In genomic region chr3:29353807-29354206, GRCh38 we compare ENCODE assay signal across 26 cellular contexts.
A peak's percentile ranks its signal among the peaks of the same experiment; 100 is the strongest.
DNase-seq lines count a peak whose midpoint lies in the region; ATAC-seq and TF ChIP-seq lines count a peak whose summit lies in the region.
"Had no signal": no experiment of that assay in that cellular context is flagged by ENCODE, and none has a peak within 500 bp of the region (broad histone marks: within the 10 kb centered on the region; RNA-seq: fewer than 3 reads in every experiment).

No MANE protein-coding gene starts in this region.

- H3K27me3 Mint-ChIP-seq in natural killer cell (ENCODE audit: low read depth in 2 of 2) (no peaks in the 10 kb centered on the region), progenitor cell of endocrine pancreas (no peaks in the 10 kb centered on the region)
- H3K27me3 Mint-ChIP-seq in natural killer cell treated with Interleukin-12 subunit alpha and Interleukin-12 subunit beta and Interleukin-15 and Interleukin-18, amount 100 ng/mL, for 72 hours, result no peaks in the 10 kb centered on the region
- H3K27me3 Mint-ChIP-seq in stimulated activated naive CD8-positive, alpha-beta T cell treated with anti-CD3 and anti-CD28 coated beads, Interleukin-15, amount 100 ng/mL, for 72 hours, result no peaks in the 10 kb centered on the region
- H3K27me3 Mint-ChIP-seq: activated naive CD4-positive, alpha-beta T cell treated with anti-CD3 and anti-CD28 coated beads, Interleukin-2, amount 50 U/mL, for 24 hours; brain; effector memory CD8-positive, alpha-beta T cell; IgD-negative memory B cell had no signal

- H3K4me1 ChIP-seq in fibroblast of lung (ENCODE audit: control insufficient read depth, extremely low read depth, insufficient read depth, low read length), result no peaks in the 10 kb centered on the region

- H3K4me3 Mint-ChIP-seq in natural killer cell (peak overlapping the region; percentile 53), progenitor cell of endocrine pancreas (ENCODE audit: low read depth) (no peak overlapping the region)
- no peak overlapping the region for H3K4me3 Mint-ChIP-seq in natural killer cell treated with Interleukin-12 subunit alpha and Interleukin-12 subunit beta and Interleukin-15 and Interleukin-18, amount 100 ng/mL, for 72 hours
- no peak overlapping the region for H3K4me3 Mint-ChIP-seq in stimulated activated naive CD8-positive, alpha-beta T cell treated with anti-CD3 and anti-CD28 coated beads, Interleukin-15, amount 100 ng/mL, for 72 hours
- H3K4me3 Mint-ChIP-seq: activated naive CD4-positive, alpha-beta T cell treated with anti-CD3 and anti-CD28 coated beads, Interleukin-2, amount 50 U/mL, for 24 hours; CD14-positive monocyte; effector memory CD8-positive, alpha-beta T cell; IgD-negative memory B cell; nephron had no signal

- H3K36me3 Mint-ChIP-seq in natural killer cell (no peaks in the 10 kb centered on the region), progenitor cell of endocrine pancreas (ENCODE audit: insufficient read depth) (no peaks in the 10 kb centered on the region)
- no peaks in the 10 kb centered on the region for H3K36me3 Mint-ChIP-seq in natural killer cell treated with Interleukin-12 subunit alpha and Interleukin-12 subunit beta and Interleukin-15 and Interleukin-18, amount 100 ng/mL, for 72 hours
- H3K36me3 Mint-ChIP-seq: activated naive CD4-positive, alpha-beta T cell treated with anti-CD3 and anti-CD28 coated beads, Interleukin-2, amount 50 U/mL, for 24 hours; CD14-positive monocyte; IgD-negative memory B cell had no signal

- no peaks in the 10 kb centered on the region for H3K36me3 ChIP-seq in fibroblast of lung (ENCODE audit: control insufficient read depth, insufficient read depth, low read length)
- H3K36me3 ChIP-seq: MG63 had no signal

- no peak overlapping the region for H3K9ac ChIP-seq in fibroblast of lung (ENCODE audit: insufficient read depth, low read length)
- H3K9ac ChIP-seq: GM23248, SK-N-SH had no signal

- intact Hi-C loops in natural killer cell (cut with micrococcal nuclease), result no loop called here

- H3K4me3 ChIP-seq in fibroblast of lung (replicated peaks in 1 of 4; ENCODE audit: control extremely low read depth in 1 of 4, insufficient read depth in 1 of 4, low read depth in 3 of 4, low read length in 4 of 4), result peak overlapping the region in 1 of 4 experiments; percentile 8
- H3K4me3 ChIP-seq: GM23248, MG63 had no signal

- H3K27ac Mint-ChIP-seq in natural killer cell, result no peak overlapping the region
- H3K27ac Mint-ChIP-seq in natural killer cell treated with Interleukin-12 subunit alpha and Interleukin-12 subunit beta and Interleukin-15 and Interleukin-18, amount 100 ng/mL, for 72 hours, result no peak overlapping the region
- H3K27ac Mint-ChIP-seq in stimulated activated naive CD8-positive, alpha-beta T cell treated with anti-CD3 and anti-CD28 coated beads, Interleukin-15, amount 100 ng/mL, for 72 hours, result no peak overlapping the region
- no peak overlapping the region for H3K27ac Mint-ChIP-seq in progenitor cell of endocrine pancreas
- H3K27ac Mint-ChIP-seq: activated naive CD4-positive, alpha-beta T cell treated with anti-CD3 and anti-CD28 coated beads, Interleukin-2, amount 50 U/mL, for 24 hours; brain; CD14-positive monocyte; effector memory CD8-positive, alpha-beta T cell; IgD-negative memory B cell; nephron had no signal

- H4K20me1 ChIP-seq in fibroblast of lung (ENCODE audit: control insufficient read depth, extremely low read depth, insufficient read depth, low read length), result no peaks in the 10 kb centered on the region

- H3K79me2 ChIP-seq in fibroblast of lung (ENCODE audit: control insufficient read depth, insufficient read depth, low read length), result peaks cover 15% of the 10 kb centered on the region

- no peak overlapping the region for H3K27ac ChIP-seq in fibroblast of lung (ENCODE audit: insufficient read depth, low read length)
- H3K27ac ChIP-seq: GM23248 had no signal

- H3K9me3 ChIP-seq in fibroblast of lung (ENCODE audit: control insufficient read depth, insufficient read depth, low read depth, low read length), result no peaks in the 10 kb centered on the region
- H3K9me3 ChIP-seq: MG63, SK-N-SH had no signal

- no peak overlapping the region for H2AFZ ChIP-seq in fibroblast of lung (ENCODE audit: low read length)
- H2AFZ ChIP-seq: GM23248 had no signal

- H3K27me3 ChIP-seq in fibroblast of lung (ENCODE audit: control insufficient read depth, insufficient read depth, low read length), result no peaks in the 10 kb centered on the region
- H3K27me3 ChIP-seq: MG63 had no signal

- H3K9me3 Mint-ChIP-seq in natural killer cell (peaks cover 0 to 5% of the 10 kb centered on the region in 2 donors), progenitor cell of endocrine pancreas (ENCODE audit: low read depth) (peaks cover 10% of the 10 kb centered on the region)
- peaks cover 3% of the 10 kb centered on the region for H3K9me3 Mint-ChIP-seq in natural killer cell treated with Interleukin-12 subunit alpha and Interleukin-12 subunit beta and Interleukin-15 and Interleukin-18, amount 100 ng/mL, for 72 hours
- H3K9me3 Mint-ChIP-seq in stimulated activated naive CD8-positive, alpha-beta T cell treated with anti-CD3 and anti-CD28 coated beads, Interleukin-15, amount 100 ng/mL, for 72 hours, result no peaks in the 10 kb centered on the region
- H3K9me3 Mint-ChIP-seq: activated naive CD4-positive, alpha-beta T cell treated with anti-CD3 and anti-CD28 coated beads, Interleukin-2, amount 50 U/mL, for 24 hours; effector memory CD8-positive, alpha-beta T cell had no signal

- ATAC-seq in natural killer cell, result no peak
- ATAC-seq in natural killer cell treated with Interleukin-12 subunit alpha and Interleukin-12 subunit beta and Interleukin-15 and Interleukin-18, amount 100 ng/mL, for 72 hours, result no peak
- ATAC-seq in HG03342 (IDR thresholded peaks at IDR 0.05; ENCODE audit: unreplicated experiment), result peak; percentile 79
- no peak for ATAC-seq in stimulated activated naive CD8-positive, alpha-beta T cell treated with anti-CD3 and anti-CD28 coated beads, Interleukin-15, amount 100 ng/mL, for 72 hours
- no peak for ATAC-seq in HG03442 (IDR thresholded peaks at IDR 0.05; ENCODE audit: unreplicated experiment)
- ATAC-seq: effector memory CD8-positive, alpha-beta T cell; esophagus mucosa; sciatic nerve had no signal

- DNase-seq in natural killer cell (no peak), fibroblast of lung (ENCODE audit: low read depth in 2 of 2) (peak in 1 of 2 donors; percentile 24), midbrain (lab: John Stamatoyannopoulos, UW) (no peak), progenitor cell of endocrine pancreas (ENCODE audit: low spot score, unreplicated experiment) (no peak)
- DNase-seq in natural killer cell treated with Interleukin-12 subunit alpha and Interleukin-12 subunit beta and Interleukin-15 and Interleukin-18, amount 100 ng/mL, for 72 hours (ENCODE audit: low spot score), result no peak
- DNase-seq in stimulated activated naive CD8-positive, alpha-beta T cell treated with anti-CD3 and anti-CD28 coated beads, Interleukin-15, amount 100 ng/mL, for 72 hours, result no peak
- DNase-seq: activated CD4-positive, alpha-beta T cell treated with anti-CD3 and anti-CD28 coated beads for 48 hours; effector memory CD8-positive, alpha-beta T cell; GM23248; kidney glomerular epithelial cell; MG63; NCI-H1436 treated with DMSO at 0.1 percent for 48 hours; NCI-H524 treated with DMSO at 0.1 percent for 48 hours; posterior cingulate gyrus; SK-N-SH; stimulated activated CD4-positive, alpha-beta T cell treated with anti-CD3 and anti-CD28 coated beads, Interleukin-15, amount 100 ng/mL, for 24 hours; trophoblast cell had no signal

- H3K4me1 Mint-ChIP-seq in natural killer cell (peaks cover 5% of the 10 kb centered on the region in 2 donors), progenitor cell of endocrine pancreas (ENCODE audit: low read depth) (no peaks in the 10 kb centered on the region)
- H3K4me1 Mint-ChIP-seq in natural killer cell treated with Interleukin-12 subunit alpha and Interleukin-12 subunit beta and Interleukin-15 and Interleukin-18, amount 100 ng/mL, for 72 hours (ENCODE audit: low read depth in 2 of 2), result peaks cover 0 to 6% of the 10 kb centered on the region in 2 donors
- H3K4me1 Mint-ChIP-seq in stimulated activated naive CD8-positive, alpha-beta T cell treated with anti-CD3 and anti-CD28 coated beads, Interleukin-15, amount 100 ng/mL, for 72 hours, result no peaks in the 10 kb centered on the region
- H3K4me1 Mint-ChIP-seq: activated naive CD4-positive, alpha-beta T cell treated with anti-CD3 and anti-CD28 coated beads, Interleukin-2, amount 50 U/mL, for 24 hours; IgD-negative memory B cell had no signal

- TF ChIP-seq CTCF in natural killer cell (IDR thresholded peaks at IDR 0.05) (no peak), fibroblast of lung (conservative IDR thresholded peaks at IDR 0.05 in 1 of 2, IDR thresholded peaks at IDR 0.05 in 1 of 2; ENCODE audit: low read depth in 1 of 2, low read length in 2 of 2) (no peak), progenitor cell of endocrine pancreas (IDR thresholded peaks at IDR 0.05; ENCODE audit: unreplicated experiment) (no peak)

- H3K4me2 ChIP-seq in fibroblast of lung (ENCODE audit: extremely low read depth, insufficient read depth, low read length), result peak overlapping the region; percentile 66
- H3K4me2 ChIP-seq: SK-N-SH had no signal
